In the genomic region with DNA sequence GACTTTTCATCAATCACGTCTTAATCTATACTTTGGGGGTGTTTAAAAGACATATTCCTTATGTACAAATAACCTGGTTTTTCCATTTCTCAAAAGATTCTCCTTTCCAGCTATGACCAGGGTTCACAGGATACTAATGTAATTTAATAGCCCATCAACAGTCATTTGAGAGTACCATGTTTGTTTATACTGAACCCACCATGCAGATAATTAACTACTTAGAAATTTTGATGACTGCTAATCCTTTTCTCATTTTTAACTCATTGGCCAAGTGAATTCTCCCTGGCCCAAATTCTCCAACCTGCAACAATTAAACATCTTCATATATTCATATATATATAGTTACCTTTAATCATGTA, we compare ENCODE assay signal across 12 cellular contexts. TPM values are rescaled to one million over a fixed set of nuclear protein-coding genes. Genes with fewer than 3 reads are reported as not detected.
A peak's percentile ranks its signal among the peaks of the same experiment; 100 is the strongest.
DNase-seq lines count a peak whose midpoint lies in the region; TF ChIP-seq lines count a peak whose summit lies in the region.
"Had no signal": no experiment of that assay in that cellular context is flagged by ENCODE, and none has a peak within 500 bp of the region (broad histone marks: within the 10 kb centered on the region; RNA-seq: fewer than 3 reads in every experiment).

No MANE protein-coding gene starts in this region.

- peaks cover 35% of the 10 kb centered on the region for H3K4me1 ChIP-seq in PC-9 (replicated peaks; ENCODE audit: insufficient read depth)
- H3K4me1 ChIP-seq in esophagus squamous epithelium: peaks cover 8 to 41% (median 32%) of the 10 kb centered on the region in 3 donors
- H3K4me1 ChIP-seq in skeletal muscle tissue (ENCODE audit: control insufficient read depth in 3 of 3, insufficient read depth in 3 of 3, low read length in 3 of 3): peaks cover 40 to 66% (median 45%) of the 10 kb centered on the region in 3 donors

- BruUV-seq in PC-9 (replicated peaks; lab: Mats Ljungman, UMichigan): no TSS peak

- POLR2A ChIA-PET in PC-9 (lab: Charles Lee; ENCODE audit: unreplicated experiment): interaction anchor here (0.5 to 0.7 kb wide), 4 partner anchors 21 to 146 kb away, joined by 3 to 7 read pairs (median 4); a partner anchor contains a TSS

- H3K4me3 ChIP-seq in PC-9 (peak overlapping the region; percentile 69; the same call in 1 of the 2 replicates), esophagus squamous epithelium (no peak overlapping the region), skeletal muscle tissue (ENCODE audit: low read length in 3 of 3) (peak overlapping the region in 1 of 3 donors; percentile 78)

- CTCF ChIA-PET in PC-9 (lab: Charles Lee): interaction anchor here (0.7 kb wide), 1 partner anchor 24 kb away, joined by 3 read pairs; no protein-coding TSS in a partner anchor

- H2AFZ ChIP-seq in PC-9: no peak overlapping the region

- peak overlapping the region in 2 of 3 donors; percentile 94 to 95 for H3K9ac ChIP-seq in skeletal muscle tissue (ENCODE audit: low read depth in 1 of 3, low read length in 3 of 3)

- TF ChIP-seq CTCF in PC-9 (conservative IDR thresholded peaks at IDR 0.05): no peak
- no peak for TF ChIP-seq CTCF in esophagus squamous epithelium (IDR thresholded peaks at IDR 0.05)

- H3K27me3 ChIP-seq in PC-9 (ENCODE audit: insufficient read depth, low read depth) (no peaks in the 10 kb centered on the region), esophagus squamous epithelium (no peaks in the 10 kb centered on the region), skeletal muscle tissue (ENCODE audit: control insufficient read depth in 3 of 3, insufficient read depth in 3 of 3, low read length in 3 of 3) (no peaks in the 10 kb centered on the region)

- peak; percentile 8 for DNase-seq in NCI-H748 (lab: John Stamatoyannopoulos, UW; ENCODE audit: unreplicated experiment)
- no peak for DNase-seq in NCI-H748 treated with DMSO at 0.1 percent for 48 hours (lab: John Stamatoyannopoulos, UW)
- no peak for DNase-seq in PC-9
- no peak for DNase-seq in esophagus squamous epithelium (lab: John Stamatoyannopoulos, UW)
- no peak for DNase-seq in NCI-H526 (lab: John Stamatoyannopoulos, UW)
- DNase-seq in NCI-H187 treated with DMSO at 0.1 percent for 48 hours (lab: John Stamatoyannopoulos, UW): no peak
- DNase-seq in NCI-H1694 treated with DMSO at 0.1 percent for 48 hours (lab: John Stamatoyannopoulos, UW): no peak
- DNase-seq: activated CD4-positive, alpha-beta T cell treated with anti-CD3 and anti-CD28 coated beads for 1 hour; effector CD8-positive, alpha-beta T cell; midbrain; NCI-H1092 had no signal

- H3K9me2 ChIP-seq in PC-9 (ENCODE audit: insufficient read depth): no peaks in the 10 kb centered on the region

- peaks cover 9% of the 10 kb centered on the region; the same call in 1 of the 2 replicates for H3K36me3 ChIP-seq in PC-9 (ENCODE audit: low read depth)
- H3K36me3 ChIP-seq in esophagus squamous epithelium: peaks cover 0 to 5% (median 0%) of the 10 kb centered on the region in 3 donors
- H3K36me3 ChIP-seq in skeletal muscle tissue (ENCODE audit: control insufficient read depth in 3 of 3, insufficient read depth in 3 of 3, low read length in 3 of 3): no peaks in the 10 kb centered on the region

- no peaks in the 10 kb centered on the region for H3K9me3 ChIP-seq in PC-9 (ENCODE audit: insufficient read depth, low read depth)
- no peaks in the 10 kb centered on the region for H3K9me3 ChIP-seq in esophagus squamous epithelium
- no peaks in the 10 kb centered on the region for H3K9me3 ChIP-seq in skeletal muscle tissue (ENCODE audit: control insufficient read depth in 3 of 3, low read length in 3 of 3)

- H4K20me1 ChIP-seq in PC-9 (ENCODE audit: insufficient read depth): peaks cover 6% of the 10 kb centered on the region

- intact Hi-C loops in PC-9 (cut with micrococcal nuclease; ENCODE audit: unreplicated experiment): no loop called here
- intact Hi-C loops in esophagus squamous epithelium (cut with DNase I): loop anchor here (10.0 kb wide), 1 partner anchor 540 kb away; a partner anchor contains a TSS

- no peak for TF ChIP-seq POLR2A in esophagus squamous epithelium (IDR thresholded peaks at IDR 0.05)

- peaks cover 57% of the 10 kb centered on the region for H3F3A ChIP-seq in PC-9 (ENCODE audit: insufficient read depth, low read depth)

- 37 to 38% methylated on average over 1 of the region's 1 CpG for WGBS in esophagus squamous epithelium, 2 donors

- peaks cover 42% of the 10 kb centered on the region for H3K79me2 ChIP-seq in PC-9 (ENCODE audit: low read depth)

- H3K4me2 ChIP-seq in PC-9: peak overlapping the region; percentile 84

- H3K27ac ChIP-seq in PC-9: peak overlapping the region; percentile 72; the same call in 1 of the 2 replicates
- peak overlapping the region; percentile 95 to 99 (median 98) for H3K27ac ChIP-seq in esophagus squamous epithelium
- H3K27ac ChIP-seq in skeletal muscle tissue (ENCODE audit: low read depth, low read length): peak overlapping the region; percentile 96

RNA-seq across cellular contexts. Expression of a gene that starts 28.8 kb away (rescaled TPM):
- total RNA-seq in PC-9 (2021) (58.6 and 68.1 TPM in 2 replicates), esophagus squamous epithelium (10 to 100 TPM; 37.2 to 80.5 (median 54.4) TPM), skeletal muscle tissue (59.0 TPM)
